ENCODE assay signal across 21 cellular contexts in genomic region chr11:10324474-10324873, GRCh38. TPM values are rescaled to one million over a fixed set of nuclear protein-coding genes. Genes with fewer than 3 reads are reported as not detected.
DNase-seq lines count a peak whose midpoint lies in the region; ATAC-seq and TF ChIP-seq lines count a peak whose summit lies in the region.
"Had no signal": no experiment of that assay in that cellular context is flagged by ENCODE, and none has a peak within 500 bp of the region (broad histone marks: within the 10 kb centered on the region; RNA-seq: fewer than 3 reads in every experiment).

No MANE protein-coding gene starts in this region.

- TF ChIP-seq CTCF in breast epithelium (IDR thresholded peaks at IDR 0.05) (no peak), hepatocyte (IDR thresholded peaks at IDR 0.05; ENCODE audit: poor library complexity) (no peak), stomach (IDR thresholded peaks at IDR 0.05) (no peak), BE2C (IDR thresholded peaks at IDR 0.05; ENCODE audit: low read depth, low read length) (no peak)

- H4K20me1 ChIP-seq in hepatocyte (ENCODE audit: insufficient read depth, poor library complexity, severe bottlenecking) = no peaks in the 10 kb centered on the region

- no peak for ATAC-seq in HG02759 (IDR thresholded peaks at IDR 0.05; ENCODE audit: unreplicated experiment)
- no peak for ATAC-seq in GM21528 (IDR thresholded peaks at IDR 0.05; ENCODE audit: low FRiP score, unreplicated experiment)

- H3K9me2 ChIP-seq in hepatocyte (replicated peaks; ENCODE audit: insufficient read depth) = no peaks in the 10 kb centered on the region

- no peak for TF ChIP-seq EP300 in stomach (IDR thresholded peaks at IDR 0.05)

- no peak for TF ChIP-seq POLR2A in breast epithelium (IDR thresholded peaks at IDR 0.05)
- TF ChIP-seq POLR2A in stomach (IDR thresholded peaks at IDR 0.05) = no peak

- DNase-seq in EH (ENCODE audit: low read depth) (peak; percentile 23), breast epithelium (ENCODE audit: low spot score in 2 of 2) (no peak), hepatocyte (ENCODE audit: low spot score) (no peak), stomach (no peak), BE2C (no peak), DMS 273 treated with DMSO at 0.1 percent for 48 hours (lab: John Stamatoyannopoulos, UW) (no peak)
- DNase-seq: activated gamma-delta T cell treated with Interleukin-2 at 50 U/mL for 16 hours, Calu3, cortex of kidney, GDM1, glutamatergic neuron, immature natural killer cell, KBM-7, NCI-H1048, NCI-H2081 treated with DMSO at 0.1 percent for 48 hours, NCI-H510A treated with DMSO at 0.1 percent for 48 hours, T1000 had no signal

- no peaks in the 10 kb centered on the region for H3K4me1 ChIP-seq in breast epithelium
- H3K4me1 ChIP-seq in hepatocyte (ENCODE audit: insufficient read depth) = peaks cover 56% of the 10 kb centered on the region
- H3K4me1 ChIP-seq in stomach = peaks cover 53 to 84% (median 69%) of the 10 kb centered on the region in 4 donors
- peaks cover 7% of the 10 kb centered on the region for H3K4me1 ChIP-seq in BE2C

- H3K27ac ChIP-seq in breast epithelium (peak overlapping the region; percentile 46 to 68), hepatocyte (peak overlapping the region; percentile 74), stomach (peak overlapping the region; percentile 62 to 76 (median 76))
- H3K27ac ChIP-seq: HL-60 had no signal

- H3K9me3 ChIP-seq in breast epithelium (no peaks in the 10 kb centered on the region), hepatocyte (ENCODE audit: low read depth) (no peaks in the 10 kb centered on the region), stomach (no peaks in the 10 kb centered on the region), BE2C (no peaks in the 10 kb centered on the region)

- H2AFZ ChIP-seq in hepatocyte = no peak overlapping the region

- H3K36me3 ChIP-seq in breast epithelium (no peaks in the 10 kb centered on the region), hepatocyte (replicated peaks; ENCODE audit: insufficient read depth, low read depth) (no peaks in the 10 kb centered on the region), stomach (no peaks in the 10 kb centered on the region), BE2C (no peaks in the 10 kb centered on the region)

- intact Hi-C loops in breast epithelium (cut with DNase I; ENCODE audit: low total_unique reads) (no loop called here), stomach (cut with DNase I; ENCODE audit: low total_unique reads) (no loop called here)

- H3K27me3 ChIP-seq in breast epithelium (no peaks in the 10 kb centered on the region), hepatocyte (no peaks in the 10 kb centered on the region), stomach (no peaks in the 10 kb centered on the region), BE2C (no peaks in the 10 kb centered on the region)

- H3K79me2 ChIP-seq in hepatocyte = no peaks in the 10 kb centered on the region

- WGBS in hepatocyte (ENCODE audit: low lambda C conversion rate, missing lambda C conversion rate) = 88% methylated on average over 3 of the region's 3 CpGs
- WGBS in stomach, 5 donors = 64 to 71% (median 66%) methylated on average over 3 of the region's 3 CpGs

- no peak overlapping the region for H3K4me2 ChIP-seq in hepatocyte

- H3K4me3 ChIP-seq in breast epithelium (no peak overlapping the region), hepatocyte (no peak overlapping the region), stomach (no peak overlapping the region), BE2C (ENCODE audit: low read depth, low read length) (no peak overlapping the region)
- H3K4me3 ChIP-seq: lung had no signal

RNA-seq across cellular contexts. Expression of gene ADM, which starts 19.6 kb away (rescaled TPM):
- total RNA-seq in breast epithelium (100 to 1,000 TPM in 2 of 3 donors, 10 to 100 TPM in 1; 77.1 to 279 (median 252) TPM), hepatocyte (74.1 and 87.8 TPM in 2 replicates), stomach (100 to 1,000 TPM in 1 of 5 donors, 10 to 100 TPM in 4; 33.9 to 144 (median 57.4) TPM)
- polyA plus RNA-seq in hepatocyte (84.6 and 90.3 TPM in 2 replicates), stomach (10 to 100 TPM; 14.3 to 21.5 (median 19.7) TPM)
- 3.4 TPM for polyA plus RNA-seq in BE2C (2012; ENCODE audit: insufficient read depth, insufficient read length, low read depth)

RNA-seq across cellular contexts. Expression of gene SBF2, which starts 30.5 kb away (rescaled TPM):
- 10 to 100 TPM; 74.8 to 91.9 (median 88.2) TPM for total RNA-seq in breast epithelium
- total RNA-seq in hepatocyte = 74.4 and 83.2 TPM in 2 replicates
- polyA plus RNA-seq in hepatocyte = 25.7 and 32.7 TPM in 2 replicates
- 100 to 1,000 TPM in 2 of 5 donors, 10 to 100 TPM in 3; 24.0 to 260 (median 64.8) TPM for total RNA-seq in stomach
- 10 to 100 TPM in 2 of 3 donors, 1 to 10 TPM in 1; 8.6 to 13.3 (median 12.5) TPM for polyA plus RNA-seq in stomach
- 7.6 TPM for polyA plus RNA-seq in BE2C (2012; ENCODE audit: insufficient read depth, insufficient read length, low read depth)
